In genomic region chr12:12095016-12095415, GRCh38 we compare ENCODE assay signal across 1 cellular context.
A peak's percentile ranks its signal among the peaks of the same experiment; 100 is the strongest.
TF ChIP-seq lines count a peak whose summit lies in the region.

No MANE protein-coding gene starts in this region.

TF ChIP-seq in K562, 482 proteins besides CTCF, POLR2A, EP300 and RAD21 (continued from another document):
- TF ChIP-seq NFE2 (IDR thresholded peaks at IDR 0.05; ENCODE audit: low read depth) = no peak
- no peak for TF ChIP-seq BRD9 (IDR thresholded peaks at IDR 0.05; ENCODE audit: low read depth, partially characterized antibody)
- peak; percentile 42; the same call in 1 of the 2 replicates for TF ChIP-seq GABPA (tag; conservative IDR thresholded peaks at IDR 0.05; ENCODE audit: low read depth)
- no peak for TF ChIP-seq RFX7 (CRISPR knock-in tag; IDR thresholded peaks at IDR 0.05)
- peak; percentile 39; the same call in 1 of the 2 replicates for TF ChIP-seq ESRRA (IDR thresholded peaks at IDR 0.05; ENCODE audit: borderline replicate concordance, low read depth)
